In genomic region chr1:211606914-211607751, GRCh38 we compare ENCODE assay signal across 8 cellular contexts. TPM values are rescaled to one million over a fixed set of nuclear protein-coding genes. Genes with fewer than 3 reads are reported as not detected.
DNase-seq lines count a peak whose midpoint lies in the region; ATAC-seq and TF ChIP-seq lines count a peak whose summit lies in the region.

No MANE protein-coding gene starts in this region.

- H3K4me1 Mint-ChIP-seq in activated T-cell treated with anti-CD3 and anti-CD28 coated beads, Interleukin-2, amount 50 U/mL, for 72 hours (ENCODE audit: low read depth) = peaks cover 25% of the 10 kb centered on the region
- H3K4me1 Mint-ChIP-seq in natural killer cell treated with Interleukin-12 subunit alpha and Interleukin-12 subunit beta and Interleukin-15 and Interleukin-18, amount 100 ng/mL, for 72 hours (ENCODE audit: low read depth in 2 of 2) = peaks cover 28 to 29% of the 10 kb centered on the region in 2 donors

- DNase-seq in GM10266 (ENCODE audit: extremely low spot score) (peak; percentile 68), GM20000 (ENCODE audit: low spot score) (peak; percentile 74), cerebellum (ENCODE audit: low spot score) (no peak), NCI-H2196 treated with DMSO at 0.1 percent for 48 hours (lab: John Stamatoyannopoulos, UW; ENCODE audit: unreplicated experiment) (no peak), NCI-H1105 treated with DMSO at 0.1 percent for 48 hours (lab: John Stamatoyannopoulos, UW) (no peak)
- DNase-seq in activated T-cell treated with anti-CD3 and anti-CD28 coated beads, Interleukin-2, amount 50 U/mL, for 72 hours = peak; percentile 20 to 38
- DNase-seq in natural killer cell treated with Interleukin-12 subunit alpha and Interleukin-12 subunit beta and Interleukin-15 and Interleukin-18, amount 100 ng/mL, for 72 hours (ENCODE audit: low spot score) = peak; percentile 81

- peak overlapping the region; percentile 89 for H3K27ac Mint-ChIP-seq in activated T-cell treated with anti-CD3 and anti-CD28 coated beads, Interleukin-2, amount 50 U/mL, for 72 hours
- H3K27ac Mint-ChIP-seq in natural killer cell treated with Interleukin-12 subunit alpha and Interleukin-12 subunit beta and Interleukin-15 and Interleukin-18, amount 100 ng/mL, for 72 hours = peak overlapping the region; percentile 94 to 98

- H3K4me3 Mint-ChIP-seq in activated T-cell treated with anti-CD3 and anti-CD28 coated beads, Interleukin-2, amount 50 U/mL, for 72 hours = peak overlapping the region; percentile 80 to 92
- H3K4me3 Mint-ChIP-seq in natural killer cell treated with Interleukin-12 subunit alpha and Interleukin-12 subunit beta and Interleukin-15 and Interleukin-18, amount 100 ng/mL, for 72 hours = peak overlapping the region; percentile 88

- TF ChIP-seq CTCF in GM10266 (IDR thresholded peaks at IDR 0.05; ENCODE audit: control insufficient read depth, insufficient read depth, low read depth, missing control alignments) (no peak), GM20000 (IDR thresholded peaks at IDR 0.05; ENCODE audit: extremely low read depth, missing control alignments) (no peak)

- ATAC-seq in HG03460 (IDR thresholded peaks at IDR 0.05; ENCODE audit: unreplicated experiment) = peak; percentile 92
- peak; percentile 65 to 81 for ATAC-seq in activated T-cell treated with anti-CD3 and anti-CD28 coated beads, Interleukin-2, amount 50 U/mL, for 72 hours (replicated peaks in 1 of 2)
- peak; percentile 89 to 92 for ATAC-seq in natural killer cell treated with Interleukin-12 subunit alpha and Interleukin-12 subunit beta and Interleukin-15 and Interleukin-18, amount 100 ng/mL, for 72 hours

- no peaks in the 10 kb centered on the region for H3K9me3 Mint-ChIP-seq in activated T-cell treated with anti-CD3 and anti-CD28 coated beads, Interleukin-2, amount 50 U/mL, for 72 hours
- no peaks in the 10 kb centered on the region for H3K9me3 Mint-ChIP-seq in natural killer cell treated with Interleukin-12 subunit alpha and Interleukin-12 subunit beta and Interleukin-15 and Interleukin-18, amount 100 ng/mL, for 72 hours

- no peaks in the 10 kb centered on the region for H3K36me3 Mint-ChIP-seq in activated T-cell treated with anti-CD3 and anti-CD28 coated beads, Interleukin-2, amount 50 U/mL, for 72 hours (ENCODE audit: insufficient read depth in 2 of 2)
- no peaks in the 10 kb centered on the region for H3K36me3 Mint-ChIP-seq in natural killer cell treated with Interleukin-12 subunit alpha and Interleukin-12 subunit beta and Interleukin-15 and Interleukin-18, amount 100 ng/mL, for 72 hours

- H3K27me3 Mint-ChIP-seq in activated T-cell treated with anti-CD3 and anti-CD28 coated beads, Interleukin-2, amount 50 U/mL, for 72 hours (ENCODE audit: low read depth) = no peaks in the 10 kb centered on the region
- no peaks in the 10 kb centered on the region for H3K27me3 Mint-ChIP-seq in natural killer cell treated with Interleukin-12 subunit alpha and Interleukin-12 subunit beta and Interleukin-15 and Interleukin-18, amount 100 ng/mL, for 72 hours

RNA-seq across cellular contexts. Expression of gene SLC30A1, which starts 28.2 kb away (rescaled TPM):
- total RNA-seq in activated T-cell treated with anti-CD3 and anti-CD28 coated beads, Interleukin-2, amount 50 U/mL, for 72 hours = 1 to 10 TPM; 8.0 to 8.6 TPM
- 10 to 100 TPM in 1 of 2 donors, 1 to 10 TPM in 1; 6.9 to 13.1 TPM for total RNA-seq in natural killer cell treated with Interleukin-12 subunit alpha and Interleukin-12 subunit beta and Interleukin-15 and Interleukin-18, amount 100 ng/mL, for 72 hours
- 18.0 TPM for total RNA-seq in cerebellum

Comparison
In these comparisons a context has a peak if more than half of its experiments do, and no peak if none do; other contexts are left out.
1. DNase-seq: peak in GM10266 (single experiment), GM20000 (single experiment), activated T-cell treated with anti-CD3 and anti-CD28 coated beads, Interleukin-2, amount 50 U/mL, for 72 hours (2 of 2) and natural killer cell treated with Interleukin-12 subunit alpha and Interleukin-12 subunit beta and Interleukin-15 and Interleukin-18, amount 100 ng/mL, for 72 hours (single experiment); none in cerebellum (single experiment), NCI-H2196 treated with DMSO at 0.1 percent for 48 hours (single experiment) and NCI-H1105 treated with DMSO at 0.1 percent for 48 hours (single experiment).
2. Peak in every context shown above with its lines, with median percentiles within 50 percentile points of each other: ATAC-seq.